Comparison of ENCODE assay signal across 7 cellular contexts in genomic region chr18:35355140-35355618, GRCh38. TPM values are rescaled to one million over a fixed set of nuclear protein-coding genes. Genes with fewer than 3 reads are reported as not detected.
A peak's percentile ranks its signal among the peaks of the same experiment; 100 is the strongest.
DNase-seq lines count a peak whose midpoint lies in the region; ATAC-seq and TF ChIP-seq lines count a peak whose summit lies in the region.

No MANE protein-coding gene starts in this region.

- H3K27ac ChIP-seq in body of pancreas = no peak overlapping the region

- TF ChIP-seq POLR2A in body of pancreas (IDR thresholded peaks at IDR 0.05) = no peak

- H3K4me3 ChIP-seq in body of pancreas (no peak overlapping the region), skeletal muscle cell (ENCODE audit: low read depth, low read length) (peak overlapping the region; percentile 31)

- peak; percentile 20 to 87 (median 78) for TF ChIP-seq CTCF in body of pancreas (IDR thresholded peaks at IDR 0.05)

- WGBS in body of pancreas, 2 donors = 21 to 22% methylated on average over 4 of the region's 4 CpGs

- DNase-seq in NCI-H146 treated with DMSO at 0.1 percent for 48 hours (lab: John Stamatoyannopoulos, UW; ENCODE audit: unreplicated experiment) = peak; percentile 95
- DNase-seq in T-helper 22 cell (ENCODE audit: low read depth) = peak; percentile 9
- DNase-seq in body of pancreas = peak; percentile 75 to 86 (median 83)
- DNase-seq in iPS DF 19.7 (ENCODE audit: low read depth, low spot score) = peak; percentile 89
- peak; percentile 64 for DNase-seq in skeletal muscle cell (ENCODE audit: low read depth)

- intact Hi-C loops in body of pancreas (cut with DNase I) = no loop called here

- peaks cover 0 to 6% (median 0%) of the 10 kb centered on the region in 3 donors for H3K9me3 ChIP-seq in body of pancreas

- H3K27me3 ChIP-seq in body of pancreas = no peaks in the 10 kb centered on the region

- ATAC-seq in GM18499 (IDR thresholded peaks at IDR 0.05; ENCODE audit: insufficient read depth, unreplicated experiment) (peak; percentile 98), HG02763 (IDR thresholded peaks at IDR 0.05; ENCODE audit: unreplicated experiment) (peak; percentile 99), body of pancreas (peak; percentile 99)

- peaks cover 3% of the 10 kb centered on the region for H3K4me1 ChIP-seq in body of pancreas

- no peaks in the 10 kb centered on the region for H3K36me3 ChIP-seq in body of pancreas (replicated peaks in 1 of 2; ENCODE audit: insufficient read depth in 1 of 2, low read depth in 2 of 2)

RNA-seq across cellular contexts. Expression of gene ZNF24, which starts 11.0 kb away (rescaled TPM):
- 10 to 100 TPM; 17.9 to 18.5 TPM for total RNA-seq in body of pancreas

RNA-seq across cellular contexts. Expression of gene ZNF396, which starts 22.0 kb away (rescaled TPM):
- total RNA-seq in body of pancreas = 1 to 10 TPM; 2.6 to 3.9 TPM

Comparison
In these comparisons a context has a peak if more than half of its experiments do, and no peak if none do; other contexts are left out.
1. DNase-seq: peak in every context shown above with its lines; median percentile 95 in NCI-H146 treated with DMSO at 0.1 percent for 48 hours; 89 in iPS DF 19.7; 83 in body of pancreas; 64 in skeletal muscle cell; 9 in T-helper 22 cell.